Comparison of ENCODE assay signal across 25 cellular contexts in the genomic region with DNA sequence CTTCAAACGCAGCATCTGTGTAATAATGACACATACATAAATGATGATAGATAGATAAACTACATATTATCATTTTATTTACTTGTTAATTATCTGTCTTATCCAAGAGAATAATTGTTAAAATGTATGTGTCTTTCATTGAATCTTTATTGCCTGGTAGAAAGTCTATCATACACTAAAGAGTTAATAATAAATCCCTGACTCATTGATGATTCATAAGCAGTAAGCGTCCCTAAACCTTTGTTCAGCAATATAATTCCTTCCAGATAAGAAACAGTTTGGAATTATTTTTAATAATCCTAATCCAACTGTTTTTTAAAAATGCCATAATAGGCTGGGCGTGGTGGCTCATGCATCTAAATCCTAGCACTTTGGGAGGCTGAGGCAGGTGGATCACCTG.
DNase-seq lines count a peak whose midpoint lies in the region; ATAC-seq, FAIRE-seq and TF ChIP-seq lines count a peak whose summit lies in the region.
"Had no signal": no experiment of that assay in that cellular context is flagged by ENCODE, and none has a peak within 500 bp of the region (broad histone marks: within the 10 kb centered on the region; RNA-seq: fewer than 3 reads in every experiment).

No MANE protein-coding gene starts in this region.

- H3K4me1 ChIP-seq in A549 (0 out of 3 replicates have a peak, but pooled peaks cover 3% of the 10 kb centered on the region), PC-9 (replicated peaks; ENCODE audit: insufficient read depth) (peaks cover 14% of the 10 kb centered on the region)
- H3K4me1 ChIP-seq: Peyer's patch had no signal

- TF ChIP-seq EP300 in A549 (IDR thresholded peaks at IDR 0.05) = no peak

- no peak overlapping the region for H3K27ac Mint-ChIP-seq in MCF 10A (ENCODE audit: low read depth, unreplicated experiment)
- H3K27ac Mint-ChIP-seq: B cell, CD14-positive monocyte, H9 had no signal

- H3K9me3 Mint-ChIP-seq in MCF 10A (ENCODE audit: unreplicated experiment) = no peaks in the 10 kb centered on the region
- H3K9me3 Mint-ChIP-seq: H9 had no signal

- CTCF ChIA-PET in A549 (lab: Yijun Ruan, JAX) (no interaction called here), PC-9 (lab: Charles Lee) (no interaction called here), MCF 10A (lab: Yijun Ruan, JAX) (interaction anchor here (0.7 kb wide), 1 partner anchor 911 kb away, joined by 3 read pairs; no protein-coding TSS in a partner anchor)

- H3K4me3 ChIP-seq in A549 (no peak overlapping the region), PC-9 (no peak overlapping the region), fibroblast of mammary gland (ENCODE audit: control insufficient read depth, low read depth, low read length) (no peak overlapping the region)
- H3K4me3 ChIP-seq: GM23248, Peyer's patch, SK-N-MC had no signal

- H3F3A ChIP-seq in PC-9 (ENCODE audit: insufficient read depth, low read depth) = 0 out of 2 replicates have a peak, but pooled peaks cover 6% of the 10 kb centered on the region

- no peaks in the 10 kb centered on the region for H3K79me2 ChIP-seq in PC-9 (ENCODE audit: low read depth)

- no peak for FAIRE-seq in A549 (lab: Jason Lieb, UNC)
- FAIRE-seq: D721Med, GM12891 had no signal

- H3K4me3 Mint-ChIP-seq in MCF 10A (ENCODE audit: unreplicated experiment) = no peak overlapping the region
- H3K4me3 Mint-ChIP-seq: B cell, CD14-positive monocyte, H9 had no signal

- no peaks in the 10 kb centered on the region for H4K20me1 ChIP-seq in PC-9 (ENCODE audit: insufficient read depth)

- no peaks in the 10 kb centered on the region for H3K36me3 Mint-ChIP-seq in MCF 10A (ENCODE audit: insufficient read depth, unreplicated experiment)
- H3K36me3 Mint-ChIP-seq: CD14-positive monocyte had no signal

- no TSS peak for BruUV-seq in PC-9 (replicated peaks; lab: Mats Ljungman, UMichigan)
- BruUV-seq in MCF 10A (replicated peaks; lab: Mats Ljungman, UMichigan) = no TSS peak

- intact Hi-C loops in PC-9 (cut with micrococcal nuclease; ENCODE audit: unreplicated experiment) = no loop called here
- intact Hi-C loops in MCF 10A (cut with micrococcal nuclease) = no loop called here

- ATAC-seq in A549 (no peak), GM19023 (IDR thresholded peaks at IDR 0.05; ENCODE audit: unreplicated experiment) (no peak)

- H3K27me3 ChIP-seq in PC-9 (ENCODE audit: insufficient read depth, low read depth) = no peaks in the 10 kb centered on the region
- H3K27me3 ChIP-seq: Peyer's patch had no signal

- H3K27ac ChIP-seq in A549 = peak overlapping the region in 1 of 2 experiments; percentile 30; a peak in 1 of 6 replicates
- peak overlapping the region; percentile 58 for H3K27ac ChIP-seq in PC-9
- H3K27ac ChIP-seq: GM23248, Peyer's patch, SK-N-MC had no signal

- no peaks in the 10 kb centered on the region for H3K9me3 ChIP-seq in A549
- no peaks in the 10 kb centered on the region for H3K9me3 ChIP-seq in PC-9 (ENCODE audit: insufficient read depth, low read depth)
- H3K9me3 ChIP-seq: Peyer's patch had no signal

- H3K36me3 ChIP-seq in PC-9 (ENCODE audit: low read depth) = no peaks in the 10 kb centered on the region
- H3K36me3 ChIP-seq: Peyer's patch had no signal

- no peak for TF ChIP-seq POLR2A in A549 (IDR thresholded peaks at IDR 0.05; ENCODE audit: low read length)

- peaks cover 57% of the 10 kb centered on the region for H3K27me3 Mint-ChIP-seq in MCF 10A (ENCODE audit: insufficient read depth, unreplicated experiment)
- H3K27me3 Mint-ChIP-seq: B cell had no signal

- H3K4me2 ChIP-seq in A549 (no peak overlapping the region; the same call in 2 of the 3 replicates), PC-9 (no peak overlapping the region)

- TF ChIP-seq RAD21 in A549 (conservative IDR thresholded peaks at IDR 0.05 in 1 of 2, IDR thresholded peaks at IDR 0.05 in 1 of 2) = no peak

- 21% methylated on average over 3 of the region's 3 CpGs for WGBS in A549 (ENCODE audit: missing lambda C conversion rate)

- DNase-seq in A549 (ENCODE audit: low read depth in 1 of 2, low spot score in 1 of 2) (no peak), HPDE6-E6E7 (ENCODE audit: extremely low spot score) (peak; percentile 1), PC-9 (no peak), fibroblast of mammary gland (ENCODE audit: low read depth) (peak; percentile 26), NCI-H146 (lab: John Stamatoyannopoulos, UW) (no peak), DMS79 (lab: John Stamatoyannopoulos, UW) (no peak), MCF 10A (ENCODE audit: unreplicated experiment) (no peak)
- DNase-seq: DMS79 treated with DMSO at 0.1 percent for 48 hours; GM23248; H9; NCI-H1092 treated with DMSO at 0.1 percent for 48 hours; NCI-H1436 treated with DMSO at 0.1 percent for 48 hours; NCI-H2029; NCI-H226; NCI-H524; NCI-H774; NK-92 treated with Interleukin-12 subunit alpha and Interleukin-12 subunit beta, amount 100 ng/mL, for 24 hours; Peyer's patch; SHP77 had no signal

- H3K9me2 ChIP-seq in PC-9 (ENCODE audit: insufficient read depth) = 0 out of 2 replicates have a peak, but pooled peaks cover 3% of the 10 kb centered on the region

- H3K4me1 Mint-ChIP-seq in MCF 10A (ENCODE audit: insufficient read depth, unreplicated experiment) = no peaks in the 10 kb centered on the region
- H3K4me1 Mint-ChIP-seq: B cell, CD14-positive monocyte, H9 had no signal

- peak overlapping the region; percentile 66; the same call in 1 of the 2 replicates for H2AFZ ChIP-seq in PC-9
- H2AFZ ChIP-seq: GM23248 had no signal

- POLR2A ChIA-PET in A549 (lab: Yijun Ruan, JAX) (no interaction called here), PC-9 (lab: Charles Lee; ENCODE audit: unreplicated experiment) (no interaction called here), MCF 10A (lab: Yijun Ruan, JAX) (no interaction called here)

- no peak for TF ChIP-seq CTCF in A549 (IDR thresholded peaks at IDR 0.05)
- no peak for TF ChIP-seq CTCF in PC-9 (conservative IDR thresholded peaks at IDR 0.05)
- no peak for TF ChIP-seq CTCF in fibroblast of mammary gland (conservative IDR thresholded peaks at IDR 0.05; ENCODE audit: control insufficient read depth, insufficient read depth, low read depth, low read length)
- TF ChIP-seq CTCF in MCF 10A (IDR thresholded peaks at IDR 0.05; ENCODE audit: unreplicated experiment) = no peak

TF ChIP-seq in A549, 52 proteins besides CTCF, POLR2A, EP300 and RAD21:
- TF ChIP-seq EHF (CRISPR knock-in tag; IDR thresholded peaks at IDR 0.05) (no peak), FOSL2 (IDR thresholded peaks at IDR 0.05) (no peak), FOSL2 (CRISPR knock-in tag; IDR thresholded peaks at IDR 0.05) (peak; percentile 67), MAZ (IDR thresholded peaks at IDR 0.05; ENCODE audit: borderline replicate concordance, low read depth, low read length) (no peak), TP53 (CRISPR knock-in tag; IDR thresholded peaks at IDR 0.05) (no peak)
- TF ChIP-seq, protein P1, sequence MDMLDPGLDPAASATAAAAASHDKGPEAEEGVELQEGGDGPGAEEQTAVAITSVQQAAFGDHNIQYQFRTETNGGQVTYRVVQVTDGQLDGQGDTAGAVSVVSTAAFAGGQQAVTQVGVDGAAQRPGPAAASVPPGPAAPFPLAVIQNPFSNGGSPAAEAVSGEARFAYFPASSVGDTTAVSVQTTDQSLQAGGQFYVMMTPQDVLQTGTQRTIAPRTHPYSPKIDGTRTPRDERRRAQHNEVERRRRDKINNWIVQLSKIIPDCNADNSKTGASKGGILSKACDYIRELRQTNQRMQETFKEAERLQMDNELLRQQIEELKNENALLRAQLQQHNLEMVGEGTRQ (IDR thresholded peaks at IDR 0.05) = no peak
TF ChIP-seq in A549: peak in this region for 1.

Comparison
In these comparisons a context has a peak if more than half of its experiments do, and no peak if none do; other contexts are left out.
1. DNase-seq: peak in HPDE6-E6E7 (single experiment) and fibroblast of mammary gland (single experiment); none in A549 (0 of 2), PC-9 (0 of 2), NCI-H146 (single experiment), DMS79 (single experiment) and MCF 10A (single experiment).